ENCODE assay signal across 9 cellular contexts in the genomic region with DNA sequence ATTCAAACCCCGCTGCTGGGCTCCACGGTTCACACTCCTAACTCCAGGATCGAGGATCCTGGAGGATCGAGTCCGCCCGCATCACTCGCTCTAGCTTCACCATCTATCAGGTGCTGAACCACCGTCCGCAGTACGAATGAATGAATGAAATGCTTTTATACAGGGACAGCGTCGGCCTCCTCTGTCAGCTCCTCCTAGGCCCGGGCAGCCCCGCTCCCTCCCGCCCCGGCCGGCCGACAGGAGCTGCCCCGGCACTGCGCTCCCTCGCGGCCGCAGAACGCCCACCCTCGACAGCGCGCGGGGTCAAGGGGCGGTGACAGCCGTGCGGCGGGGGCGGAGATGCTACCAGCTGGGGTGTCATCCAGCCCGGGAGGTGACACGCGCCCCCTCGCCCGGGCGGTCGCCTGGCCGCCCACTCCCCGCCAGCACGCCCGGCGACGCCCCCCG. TPM values are rescaled to one million over a fixed set of nuclear protein-coding genes. Genes with fewer than 3 reads are reported as not detected.
DNase-seq lines count a peak whose midpoint lies in the region; ATAC-seq and TF ChIP-seq lines count a peak whose summit lies in the region.
"Had no signal": no experiment of that assay in that cellular context is flagged by ENCODE, and none has a peak within 500 bp of the region (broad histone marks: within the 10 kb centered on the region; RNA-seq: fewer than 3 reads in every experiment).

No MANE protein-coding gene starts in this region.

- peaks cover 29 to 49% (median 35%) of the 10 kb centered on the region in 10 experiments for H3K4me1 ChIP-seq in BLaER1 treated with 17β-estradiol and CSF1 and Interleukin-3, amounts not matched to agents 10 nM and 100 nM
- peaks cover 0 to 15% (median 3%) of the 10 kb centered on the region in 4 donors for H3K4me1 ChIP-seq in Peyer's patch
- no peaks in the 10 kb centered on the region for H3K4me1 ChIP-seq in trophoblast cell (ENCODE audit: control insufficient read depth in 1 of 2, insufficient read depth in 2 of 2, low read length in 2 of 2)
- H3K4me1 ChIP-seq in upper lobe of left lung, result peaks cover 18 to 27% (median 22%) of the 10 kb centered on the region in 4 donors

- TF ChIP-seq EP300 in upper lobe of left lung (IDR thresholded peaks at IDR 0.05), result no peak

- no peak overlapping the region for H2BK5ac ChIP-seq in trophoblast cell (ENCODE audit: low read depth, low read length, poor library complexity)

- no peak for TF ChIP-seq CTCF in Peyer's patch (IDR thresholded peaks at IDR 0.05)
- TF ChIP-seq CTCF in upper lobe of left lung (IDR thresholded peaks at IDR 0.05), result peak in 2 of 6 experiments; percentile 11 to 24

- no peak overlapping the region for H2BK120ac ChIP-seq in trophoblast cell (ENCODE audit: insufficient read depth, low read length, poor library complexity)

- H3K79me2 ChIP-seq in trophoblast cell (ENCODE audit: control insufficient read depth, insufficient read depth, low read length, poor library complexity), result peaks cover 7% of the 10 kb centered on the region

- peak overlapping the region; percentile 59 to 87 (median 74) for H3K4me3 ChIP-seq in BLaER1 treated with 17β-estradiol and CSF1 and Interleukin-3, amounts not matched to agents 10 nM and 100 nM
- peak overlapping the region; percentile 72 to 93 (median 92) for H3K4me3 ChIP-seq in Peyer's patch
- peak overlapping the region; percentile 95 for H3K4me3 ChIP-seq in trophoblast cell (ENCODE audit: low read depth, low read length)
- H3K4me3 ChIP-seq in upper lobe of left lung, result peak overlapping the region; percentile 92 to 100 (median 95)

- peak overlapping the region; percentile 80 to 95 (median 90) for H3K27ac ChIP-seq in BLaER1 treated with 17β-estradiol and CSF1 and Interleukin-3, amounts not matched to agents 10 nM and 100 nM
- H3K27ac ChIP-seq in Peyer's patch, result peak overlapping the region; percentile 73 to 91 (median 78)
- peak overlapping the region; percentile 67 for H3K27ac ChIP-seq in trophoblast cell (ENCODE audit: low read depth, low read length)
- peak overlapping the region; percentile 86 to 95 (median 90) for H3K27ac ChIP-seq in upper lobe of left lung

- peaks cover 26 to 36% (median 32%) of the 10 kb centered on the region in 11 experiments for H3K36me3 ChIP-seq in BLaER1 treated with 17β-estradiol and CSF1 and Interleukin-3, amounts not matched to agents 10 nM and 100 nM
- peaks cover 0 to 10% (median 0%) of the 10 kb centered on the region in 3 donors for H3K36me3 ChIP-seq in Peyer's patch
- H3K36me3 ChIP-seq in trophoblast cell (ENCODE audit: control insufficient read depth in 1 of 2, insufficient read depth in 2 of 2, low read length in 2 of 2), result peaks cover 7 to 13% of the 10 kb centered on the region in 2 experiments
- peaks cover 10 to 18% (median 13%) of the 10 kb centered on the region in 4 donors for H3K36me3 ChIP-seq in upper lobe of left lung

- H2AFZ ChIP-seq in trophoblast cell (ENCODE audit: insufficient read depth, low read length, poor library complexity), result no peak overlapping the region

- no peaks in the 10 kb centered on the region for H3K27me3 ChIP-seq in BLaER1 treated with 17β-estradiol and CSF1 and Interleukin-3, amounts not matched to agents 10 nM and 100 nM
- no peaks in the 10 kb centered on the region for H3K27me3 ChIP-seq in Peyer's patch
- no peaks in the 10 kb centered on the region for H3K27me3 ChIP-seq in trophoblast cell (ENCODE audit: insufficient read depth, low read length)
- no peaks in the 10 kb centered on the region for H3K27me3 ChIP-seq in upper lobe of left lung

- peak overlapping the region; percentile 77 to 96 (median 89) for H3K9ac ChIP-seq in BLaER1 treated with 17β-estradiol and CSF1 and Interleukin-3, amounts not matched to agents 10 nM and 100 nM
- H3K9ac ChIP-seq in trophoblast cell (ENCODE audit: low read length), result peak overlapping the region; percentile 61

- no peak overlapping the region for H3K23ac ChIP-seq in trophoblast cell (ENCODE audit: low read length)

- peak in 2 of 3 donors; percentile 64 to 80 for DNase-seq in Peyer's patch
- DNase-seq in activated naive CD4-positive, alpha-beta T cell (lab: John Stamatoyannopoulos, UW), result peak; percentile 29 to 55 (median 46)
- DNase-seq in head of caudate nucleus, result peak; percentile 47 to 93 (median 82)
- DNase-seq in trophoblast cell, result peak; percentile 39 to 54
- peak; percentile 52 to 93 for DNase-seq in upper lobe of left lung

- H3K9me3 ChIP-seq in BLaER1 treated with 17β-estradiol and CSF1 and Interleukin-3, amounts not matched to agents 10 nM and 100 nM (replicated peaks in 1 of 11), result peaks cover 0 to 35% (median 24%) of the 10 kb centered on the region in 11 experiments; a peak in 19 of 22 replicates
- H3K9me3 ChIP-seq in Peyer's patch (no peaks in the 10 kb centered on the region), trophoblast cell (ENCODE audit: insufficient read depth, low read depth, low read length) (no peaks in the 10 kb centered on the region), upper lobe of left lung (no peaks in the 10 kb centered on the region)

- peak overlapping the region; percentile 65 for H3K4ac ChIP-seq in trophoblast cell (ENCODE audit: low read depth, low read length)

- H4K8ac ChIP-seq in trophoblast cell (ENCODE audit: low read depth, low read length), result peak overlapping the region; percentile 29

- H3K4me2 ChIP-seq in BLaER1 treated with 17β-estradiol and CSF1 and Interleukin-3, amounts not matched to agents 10 nM and 100 nM, result peak overlapping the region; percentile 85 to 97 (median 95)
- peak overlapping the region; percentile 78 for H3K4me2 ChIP-seq in trophoblast cell (ENCODE audit: low read length)

- ATAC-seq in GM19035 (IDR thresholded peaks at IDR 0.05; ENCODE audit: unreplicated experiment) (peak; percentile 54), HG03342 (IDR thresholded peaks at IDR 0.05; ENCODE audit: unreplicated experiment) (peak; percentile 48), upper lobe of left lung (ENCODE audit: low FRiP score in 2 of 2) (peak in 1 of 2 donors; percentile 91)

- peaks cover 0 to 22% (median 10%) of the 10 kb centered on the region in 11 experiments; a peak in 9 of 22 replicates for H4K20me1 ChIP-seq in BLaER1 treated with 17β-estradiol and CSF1 and Interleukin-3, amounts not matched to agents 10 nM and 100 nM

- no CpG with 5 or more reads among the region's 47 CpGs for WGBS in trophoblast cell (ENCODE audit: extremely low coverage, insufficient coverage, insufficient read length)
- 0 to 2% methylated on average over 10 to 28 of the region's 47 CpGs for WGBS in upper lobe of left lung, 2 donors

- TF ChIP-seq POLR2A in Peyer's patch (IDR thresholded peaks at IDR 0.05), result no peak
- no peak for TF ChIP-seq POLR2A in upper lobe of left lung (IDR thresholded peaks at IDR 0.05)

- H4K91ac ChIP-seq in trophoblast cell (ENCODE audit: low read depth, low read length), result peak overlapping the region; percentile 98

- intact Hi-C loops in head of caudate nucleus (cut with DNase I), result no loop called here

- H3K79me1 ChIP-seq in trophoblast cell (ENCODE audit: low read length), result peaks cover 6% of the 10 kb centered on the region

- no peak overlapping the region for H2AK5ac ChIP-seq in trophoblast cell (ENCODE audit: low read length)

- H3K14ac ChIP-seq in trophoblast cell (ENCODE audit: low read length), result peak overlapping the region; percentile 32

- no peak overlapping the region for H2BK12ac ChIP-seq in trophoblast cell (ENCODE audit: low read length)

- no peak overlapping the region for H4K12ac ChIP-seq in trophoblast cell (ENCODE audit: low read depth, low read length)

- no peak overlapping the region for H3K18ac ChIP-seq in trophoblast cell (ENCODE audit: low read length)

RNA-seq across cellular contexts. Expression of a gene that starts 0.5 kb away (rescaled TPM):
- total RNA-seq in Peyer's patch, result 100 to 1,000 TPM in 1 of 4 donors, 10 to 100 TPM in 3; 52.1 to 138 (median 56.6) TPM
- polyA plus RNA-seq in trophoblast cell (2013), result 28.3 and 29.2 TPM in 2 replicates
- 10 to 100 TPM; 34.1 to 94.2 (median 42.9) TPM for total RNA-seq in upper lobe of left lung

RNA-seq across cellular contexts. Expression of a gene that starts 28.7 kb away (rescaled TPM):
- total RNA-seq in Peyer's patch (not detected), upper lobe of left lung (under 1 TPM in 2 of 6 donors, not detected in 4; 0.07 to 0.67 TPM)
- polyA plus RNA-seq in trophoblast cell (2013), result not detected in 2 replicates
- total RNA-seq: T-helper 2 cell treated with Interferon-gamma antibody and Interleukin-4, amounts not matched to agents 100 ng/mL and 5 ng/mL, for 36 hours had no signal

RNA-seq across cellular contexts. Expression of a gene that starts 42.5 kb away (rescaled TPM):
- total RNA-seq in Peyer's patch (1 to 10 TPM in 3 of 4 donors, not detected in 1; 1.1 to 5.2 (median 1.1) TPM), upper lobe of left lung (1 to 10 TPM; 1.0 to 9.2 (median 3.0) TPM)
- 3.0 and 3.8 TPM in 2 replicates for polyA plus RNA-seq in trophoblast cell (2013)
- total RNA-seq: T-helper 2 cell treated with Interferon-gamma antibody and Interleukin-4, amounts not matched to agents 100 ng/mL and 5 ng/mL, for 36 hours had no signal

RNA-seq across cellular contexts. Expression of a gene that starts 46.5 kb away (rescaled TPM):
- under 1 TPM in 1 of 4 donors, not detected in 3; 0.47 TPM for total RNA-seq in Peyer's patch
- polyA plus RNA-seq in trophoblast cell (2013), result 0.12 and 0.19 TPM in 2 replicates
- total RNA-seq in upper lobe of left lung, result under 1 TPM in 3 of 6 donors, not detected in 3; 0.20 to 0.89 (median 0.49) TPM
- total RNA-seq: T-helper 2 cell treated with Interferon-gamma antibody and Interleukin-4, amounts not matched to agents 100 ng/mL and 5 ng/mL, for 36 hours had no signal
